In genomic region chr2:208820289-208820688, GRCh38 we compare ENCODE assay signal across 8 cellular contexts.
DNase-seq lines count a peak whose midpoint lies in the region; ATAC-seq and TF ChIP-seq lines count a peak whose summit lies in the region.

No MANE protein-coding gene starts in this region.

- no TSS peak for BruUV-seq in PC-9 (replicated peaks; lab: Mats Ljungman, UMichigan)

- DNase-seq in SIG-M5 treated with dmso at 0.1 percent for 504 hours (lab: John Stamatoyannopoulos, UW; ENCODE audit: unreplicated experiment) (peak; percentile 44), SIG-M5 (lab: John Stamatoyannopoulos, UW) (no peak), PC-9 (no peak), midbrain (lab: John Stamatoyannopoulos, UW) (peak; percentile 4), dermis blood vessel endothelial cell (no peak)
- no peak for DNase-seq in stimulated activated naive CD4-positive, alpha-beta T cell (lab: John Stamatoyannopoulos, UW)
- DNase-seq in activated CD4-positive, alpha-beta memory T cell treated with anti-CD3 and anti-CD28 coated beads, Interleukin-2, amount 10 ng/mL, durations not matched to agents 7 days and 5 days: no peak

- no peaks in the 10 kb centered on the region for H3K79me2 ChIP-seq in PC-9 (ENCODE audit: low read depth)

- no peaks in the 10 kb centered on the region for H3F3A ChIP-seq in PC-9 (ENCODE audit: insufficient read depth, low read depth)

- H3K36me3 Mint-ChIP-seq in activated CD4-positive, alpha-beta memory T cell treated with anti-CD3 and anti-CD28 coated beads, Interleukin-2, amount 10 ng/mL, durations not matched to agents 7 days and 5 days (ENCODE audit: low read depth): no peaks in the 10 kb centered on the region

- no peak overlapping the region for H3K27ac ChIP-seq in PC-9

- no peaks in the 10 kb centered on the region for H3K4me1 ChIP-seq in PC-9 (replicated peaks; ENCODE audit: insufficient read depth)

- H3K27me3 Mint-ChIP-seq in activated CD4-positive, alpha-beta memory T cell treated with anti-CD3 and anti-CD28 coated beads, Interleukin-2, amount 10 ng/mL, durations not matched to agents 7 days and 5 days: no peaks in the 10 kb centered on the region

- H3K4me2 ChIP-seq in PC-9: no peak overlapping the region

- no peak overlapping the region for H3K27ac Mint-ChIP-seq in activated CD4-positive, alpha-beta memory T cell treated with anti-CD3 and anti-CD28 coated beads, Interleukin-2, amount 10 ng/mL, durations not matched to agents 7 days and 5 days

- TF ChIP-seq CTCF in PC-9 (conservative IDR thresholded peaks at IDR 0.05): peak; percentile 45; the same call in 1 of the 2 replicates

- POLR2A ChIA-PET in PC-9 (lab: Charles Lee; ENCODE audit: unreplicated experiment): no interaction called here
- POLR2A ChIA-PET in activated CD4-positive, alpha-beta memory T cell treated with anti-CD3 and anti-CD28 coated beads, Interleukin-2, amount 10 ng/mL, durations not matched to agents 7 days and 5 days (lab: Charles Lee): no interaction called here

- H3K4me3 ChIP-seq in PC-9: no peak overlapping the region

- no peaks in the 10 kb centered on the region for H3K36me3 ChIP-seq in PC-9 (ENCODE audit: low read depth)

- H3K4me3 Mint-ChIP-seq in activated CD4-positive, alpha-beta memory T cell treated with anti-CD3 and anti-CD28 coated beads, Interleukin-2, amount 10 ng/mL, durations not matched to agents 7 days and 5 days: no peak overlapping the region

- CTCF ChIA-PET in PC-9 (lab: Charles Lee): no interaction called here
- CTCF ChIA-PET in activated CD4-positive, alpha-beta memory T cell treated with anti-CD3 and anti-CD28 coated beads, Interleukin-2, amount 10 ng/mL, durations not matched to agents 7 days and 5 days (lab: Charles Lee): no interaction called here

- H2AFZ ChIP-seq in PC-9: no peak overlapping the region

- no peaks in the 10 kb centered on the region for H3K9me2 ChIP-seq in PC-9 (ENCODE audit: insufficient read depth)

- H3K27me3 ChIP-seq in PC-9 (ENCODE audit: insufficient read depth, low read depth): no peaks in the 10 kb centered on the region

- ATAC-seq in HG03460 (IDR thresholded peaks at IDR 0.05; ENCODE audit: unreplicated experiment): peak; percentile 91

- H3K4me1 Mint-ChIP-seq in activated CD4-positive, alpha-beta memory T cell treated with anti-CD3 and anti-CD28 coated beads, Interleukin-2, amount 10 ng/mL, durations not matched to agents 7 days and 5 days: no peaks in the 10 kb centered on the region

- H4K20me1 ChIP-seq in PC-9 (ENCODE audit: insufficient read depth): no peaks in the 10 kb centered on the region

- intact Hi-C loops in PC-9 (cut with micrococcal nuclease; ENCODE audit: unreplicated experiment): loop anchor here (1.0 to 5.0 kb wide), 2 partner anchors 388 to 497 kb away; no protein-coding TSS in a partner anchor

- no peaks in the 10 kb centered on the region for H3K9me3 ChIP-seq in PC-9 (ENCODE audit: insufficient read depth, low read depth)

- H3K9me3 Mint-ChIP-seq in activated CD4-positive, alpha-beta memory T cell treated with anti-CD3 and anti-CD28 coated beads, Interleukin-2, amount 10 ng/mL, durations not matched to agents 7 days and 5 days: no peaks in the 10 kb centered on the region

Comparison
In these comparisons a context has a peak if more than half of its experiments do, and no peak if none do; other contexts are left out.
1. DNase-seq: peak in SIG-M5 treated with dmso at 0.1 percent for 504 hours (single experiment) and midbrain (single experiment); none in SIG-M5 (single experiment), PC-9 (0 of 2), dermis blood vessel endothelial cell (single experiment), stimulated activated naive CD4-positive, alpha-beta T cell (0 of 6) and activated CD4-positive, alpha-beta memory T cell treated with anti-CD3 and anti-CD28 coated beads, Interleukin-2, amount 10 ng/mL, durations not matched to agents 7 days and 5 days (single experiment).